14 cellular contexts compared by ENCODE assay signal in genomic region chr6:20906938-20907337, GRCh38.
DNase-seq lines count a peak whose midpoint lies in the region; ATAC-seq and TF ChIP-seq lines count a peak whose summit lies in the region.
"Had no signal": no experiment of that assay in that cellular context is flagged by ENCODE, and none has a peak within 500 bp of the region (broad histone marks: within the 10 kb centered on the region; RNA-seq: fewer than 3 reads in every experiment).

No MANE protein-coding gene starts in this region.

- in situ Hi-C loops in astrocyte of the cerebellum (cut with HindIII; ENCODE audit: low sequenced_read_pairs): no loop called here

- no peaks in the 10 kb centered on the region for H3K9me3 ChIP-seq in MG63
- H3K9me3 ChIP-seq in CD8-positive, alpha-beta memory T cell (ENCODE audit: low read length): no peaks in the 10 kb centered on the region

- TF ChIP-seq CTCF in AG10803 (conservative IDR thresholded peaks at IDR 0.05; ENCODE audit: low read length): no peak
- TF ChIP-seq CTCF in astrocyte of the cerebellum (IDR thresholded peaks at IDR 0.05; ENCODE audit: low read depth, low read length, missing control alignments): no peak
- TF ChIP-seq CTCF in foreskin fibroblast (IDR thresholded peaks at IDR 0.05; ENCODE audit: low read depth, low read length): no peak

- H3K4me3 Mint-ChIP-seq in CD8-positive, alpha-beta memory T cell: no peak overlapping the region
- H3K4me3 Mint-ChIP-seq: activated naive CD4-positive, alpha-beta T cell treated with anti-CD3 and anti-CD28 coated beads, Interleukin-2, amount 10 ng/mL, durations not matched to agents 7 days and 5 days; T-cell had no signal

- peaks cover 11 to 61% (median 21%) of the 10 kb centered on the region in 3 donors for H3K36me3 Mint-ChIP-seq in CD8-positive, alpha-beta memory T cell
- H3K36me3 Mint-ChIP-seq: activated naive CD4-positive, alpha-beta T cell treated with anti-CD3 and anti-CD28 coated beads, Interleukin-2, amount 10 ng/mL, durations not matched to agents 7 days and 5 days had no signal

- no peak for ATAC-seq in GM21737 (IDR thresholded peaks at IDR 0.05; ENCODE audit: unreplicated experiment)
- no peak for ATAC-seq in HG02852 (IDR thresholded peaks at IDR 0.05; ENCODE audit: unreplicated experiment)
- ATAC-seq: T-cell had no signal

- no peaks in the 10 kb centered on the region for H3K27me3 ChIP-seq in MG63
- H3K27me3 ChIP-seq in CD8-positive, alpha-beta memory T cell (ENCODE audit: insufficient read depth, low read length, poor library complexity, severe bottlenecking): no peaks in the 10 kb centered on the region
- H3K27me3 ChIP-seq: BLaER1 had no signal

- no peak overlapping the region for H3K4me3 ChIP-seq in AG10803 (ENCODE audit: low read length)
- no peak overlapping the region for H3K4me3 ChIP-seq in MG63
- H3K4me3 ChIP-seq in astrocyte of the cerebellum (ENCODE audit: low read depth, low read length): no peak overlapping the region
- no peak overlapping the region for H3K4me3 ChIP-seq in foreskin fibroblast (ENCODE audit: low read depth in 1 of 2, low read length in 2 of 2)
- H3K4me3 ChIP-seq in CD8-positive, alpha-beta memory T cell (ENCODE audit: low read length): no peak overlapping the region
- H3K4me3 ChIP-seq: BLaER1 had no signal

- no peaks in the 10 kb centered on the region for H3K36me3 ChIP-seq in MG63
- H3K36me3 ChIP-seq in CD8-positive, alpha-beta memory T cell (ENCODE audit: insufficient read depth, low read length): no peaks in the 10 kb centered on the region

- no peak overlapping the region for H3K27ac Mint-ChIP-seq in CD8-positive, alpha-beta memory T cell
- H3K27ac Mint-ChIP-seq: activated naive CD4-positive, alpha-beta T cell treated with anti-CD3 and anti-CD28 coated beads, Interleukin-2, amount 10 ng/mL, durations not matched to agents 7 days and 5 days; T-cell had no signal

- POLR2A ChIA-PET in CD8-positive, alpha-beta memory T cell (lab: Charles Lee): no interaction called here

- no peaks in the 10 kb centered on the region for H3K4me1 ChIP-seq in CD8-positive, alpha-beta memory T cell (ENCODE audit: insufficient read depth, low read length)
- H3K4me1 ChIP-seq: BLaER1 had no signal

- no peak overlapping the region for H3K27ac ChIP-seq in CD8-positive, alpha-beta memory T cell (ENCODE audit: low read depth, low read length)
- H3K27ac ChIP-seq: BLaER1 had no signal

- DNase-seq in AG10803 (ENCODE audit: low read depth) (peak; percentile 75), MG63 (peak; percentile 3), astrocyte of the cerebellum (ENCODE audit: low read depth) (peak; percentile 23), foreskin fibroblast (peak; percentile 74 to 87), LoVo (ENCODE audit: low spot score) (no peak)
- DNase-seq in CD8-positive, alpha-beta memory T cell: no peak
- DNase-seq: activated CD4-positive, CD25-positive, alpha-beta regulatory T cell treated with anti-CD3 and anti-CD28 coated beads, Interleukin-2, amount 50 U/mL, for 72 hours; activated CD8-positive, alpha-beta memory T cell treated with anti-CD3 and anti-CD28 coated beads, Interleukin-2, amount 50 U/mL, for 4 hours; activated naive CD4-positive, alpha-beta T cell treated with anti-CD3 and anti-CD28 coated beads, Interleukin-2, amount 10 ng/mL, durations not matched to agents 7 days and 5 days; NCI-H446; T-cell had no signal

- no peaks in the 10 kb centered on the region for H3K4me1 Mint-ChIP-seq in CD8-positive, alpha-beta memory T cell
- H3K4me1 Mint-ChIP-seq: activated naive CD4-positive, alpha-beta T cell treated with anti-CD3 and anti-CD28 coated beads, Interleukin-2, amount 10 ng/mL, durations not matched to agents 7 days and 5 days; T-cell had no signal

- no peaks in the 10 kb centered on the region for H3K27me3 Mint-ChIP-seq in CD8-positive, alpha-beta memory T cell
- H3K27me3 Mint-ChIP-seq: activated naive CD4-positive, alpha-beta T cell treated with anti-CD3 and anti-CD28 coated beads, Interleukin-2, amount 10 ng/mL, durations not matched to agents 7 days and 5 days; T-cell had no signal

- CTCF ChIA-PET in CD8-positive, alpha-beta memory T cell (lab: Charles Lee): no interaction called here

- peaks cover 0 to 30% (median 15%) of the 10 kb centered on the region in 5 donors for H3K9me3 Mint-ChIP-seq in CD8-positive, alpha-beta memory T cell

Comparison
In these comparisons a context has a peak if more than half of its experiments do, and no peak if none do; other contexts are left out.
1. DNase-seq: peak in AG10803 (single experiment), MG63 (single experiment), astrocyte of the cerebellum (single experiment) and foreskin fibroblast (2 of 2); none in CD8-positive, alpha-beta memory T cell (0 of 5) and LoVo (single experiment).